Comparison of ENCODE assay signal across 1 cellular context in the genomic region with DNA sequence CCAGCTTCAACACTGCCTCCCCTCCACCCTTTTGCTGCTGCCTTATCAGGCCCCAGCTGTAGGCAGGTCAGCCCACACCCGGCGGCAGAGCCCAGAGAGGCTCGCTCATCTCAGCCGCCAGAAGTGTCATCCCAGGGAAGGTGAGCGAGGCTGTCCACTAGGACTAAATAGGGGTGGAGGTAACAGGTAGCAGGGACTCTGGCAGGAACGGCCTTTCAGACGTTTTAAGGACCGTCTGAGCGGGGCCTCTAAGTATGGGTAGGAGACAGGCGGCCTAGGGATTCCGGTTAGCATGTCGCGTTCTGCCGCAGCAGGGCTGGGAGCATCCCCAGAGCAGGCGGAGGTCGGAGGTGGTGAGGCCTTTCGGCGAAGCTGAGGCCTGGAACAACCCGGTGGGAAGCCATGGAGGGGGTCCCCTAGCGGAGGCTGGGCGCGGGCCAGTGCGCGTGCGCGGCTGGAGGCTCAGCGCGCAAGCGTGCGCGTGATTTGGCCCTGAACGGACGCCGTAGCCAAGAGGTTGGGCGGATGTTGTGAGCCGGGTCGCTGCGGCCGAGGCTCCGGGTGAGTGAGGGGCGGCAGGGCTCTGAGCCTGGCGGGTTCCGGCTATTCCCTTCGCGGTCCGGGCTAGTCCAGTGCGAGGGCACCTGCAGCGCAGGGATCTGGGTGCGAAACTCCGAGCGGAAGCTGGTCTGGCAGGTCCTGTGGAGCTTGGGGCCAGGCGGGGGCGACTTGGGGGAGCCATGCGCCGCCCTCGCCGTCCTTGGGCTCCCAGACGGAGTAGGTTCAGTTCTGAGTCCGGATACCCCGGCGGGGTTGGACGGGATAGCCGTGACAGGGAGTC.
A peak's percentile ranks its signal among the peaks of the same experiment; 100 is the strongest.
TF ChIP-seq lines count a peak whose summit lies in the region.

Gene MST1 (minus strand): TSS at position 429 of the 841 bp plus-strand sequence. CDS start 783 bp downstream, outside the sequence.
Gene RNF123 (plus strand): TSS at position 512 of the 841 bp plus-strand sequence. CDS start 1,609 bp downstream, outside the sequence.

TF ChIP-seq in HepG2, 621 proteins besides CTCF, POLR2A, EP300 and RAD21 (continued from another document and continues in another):
- TF ChIP-seq, protein P1, sequence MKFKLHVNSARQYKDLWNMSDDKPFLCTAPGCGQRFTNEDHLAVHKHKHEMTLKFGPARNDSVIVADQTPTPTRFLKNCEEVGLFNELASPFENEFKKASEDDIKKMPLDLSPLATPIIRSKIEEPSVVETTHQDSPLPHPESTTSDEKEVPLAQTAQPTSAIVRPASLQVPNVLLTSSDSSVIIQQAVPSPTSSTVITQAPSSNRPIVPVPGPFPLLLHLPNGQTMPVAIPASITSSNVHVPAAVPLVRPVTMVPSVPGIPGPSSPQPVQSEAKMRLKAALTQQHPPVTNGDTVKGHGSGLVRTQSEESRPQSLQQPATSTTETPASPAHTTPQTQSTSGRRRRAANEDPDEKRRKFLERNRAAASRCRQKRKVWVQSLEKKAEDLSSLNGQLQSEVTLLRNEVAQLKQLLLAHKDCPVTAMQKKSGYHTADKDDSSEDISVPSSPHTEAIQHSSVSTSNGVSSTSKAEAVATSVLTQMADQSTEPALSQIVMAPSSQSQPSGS (CRISPR knock-in tag; IDR thresholded peaks at IDR 0.05), result peak; percentile 52; the same call in 1 of the 2 replicates
- TF ChIP-seq ZNF282 (IDR thresholded peaks at IDR 0.05; ENCODE audit: partially characterized antibody), result no peak
- no peak for TF ChIP-seq ZNF354B (CRISPR knock-in tag; IDR thresholded peaks at IDR 0.05)
- TF ChIP-seq NFATC3 (CRISPR knock-in tag; IDR thresholded peaks at IDR 0.05), result no peak
- no peak; the same call in 1 of the 2 replicates for TF ChIP-seq NFE2L2 (IDR thresholded peaks at IDR 0.05; ENCODE audit: low read length)
- 0 out of 2 replicates have a peak, but pooled peaks have one; percentile 34 for TF ChIP-seq CREM (IDR thresholded peaks at IDR 0.05)
- TF ChIP-seq CREM (CRISPR knock-in tag; IDR thresholded peaks at IDR 0.05), result no peak
- TF ChIP-seq SMARCC2 (IDR thresholded peaks at IDR 0.05), result no peak
- peak; percentile 19; the same call in 1 of the 2 replicates for TF ChIP-seq CREB1 (IDR thresholded peaks at IDR 0.05)
- TF ChIP-seq CREB1 (CRISPR knock-in tag; IDR thresholded peaks at IDR 0.05), result no peak
- TF ChIP-seq ZNF546 (CRISPR knock-in tag; conservative IDR thresholded peaks at IDR 0.05), result 0 out of 2 replicates have a peak, but pooled peaks have one; percentile 55
- no peak for TF ChIP-seq HIVEP1 (CRISPR knock-in tag; IDR thresholded peaks at IDR 0.05)
- peak; percentile 56; the same call in 1 of the 2 replicates for TF ChIP-seq IRF2 (CRISPR knock-in tag; IDR thresholded peaks at IDR 0.05)
- TF ChIP-seq TFDP2 (CRISPR knock-in tag; IDR thresholded peaks at IDR 0.05), result peak; percentile 52
- peak; percentile 63 for TF ChIP-seq ZMYM4 (CRISPR knock-in tag; IDR thresholded peaks at IDR 0.05)
- TF ChIP-seq, protein P2, sequence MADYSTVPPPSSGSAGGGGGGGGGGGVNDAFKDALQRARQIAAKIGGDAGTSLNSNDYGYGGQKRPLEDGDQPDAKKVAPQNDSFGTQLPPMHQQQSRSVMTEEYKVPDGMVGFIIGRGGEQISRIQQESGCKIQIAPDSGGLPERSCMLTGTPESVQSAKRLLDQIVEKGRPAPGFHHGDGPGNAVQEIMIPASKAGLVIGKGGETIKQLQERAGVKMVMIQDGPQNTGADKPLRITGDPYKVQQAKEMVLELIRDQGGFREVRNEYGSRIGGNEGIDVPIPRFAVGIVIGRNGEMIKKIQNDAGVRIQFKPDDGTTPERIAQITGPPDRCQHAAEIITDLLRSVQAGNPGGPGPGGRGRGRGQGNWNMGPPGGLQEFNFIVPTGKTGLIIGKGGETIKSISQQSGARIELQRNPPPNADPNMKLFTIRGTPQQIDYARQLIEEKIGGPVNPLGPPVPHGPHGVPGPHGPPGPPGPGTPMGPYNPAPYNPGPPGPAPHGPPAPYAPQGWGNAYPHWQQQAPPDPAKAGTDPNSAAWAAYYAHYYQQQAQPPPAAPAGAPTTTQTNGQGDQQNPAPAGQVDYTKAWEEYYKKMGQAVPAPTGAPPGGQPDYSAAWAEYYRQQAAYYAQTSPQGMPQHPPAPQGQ (CRISPR knock-in tag; IDR thresholded peaks at IDR 0.05; ENCODE audit: borderline replicate concordance), result no peak
- peak; percentile 58 for TF ChIP-seq CBX1 (IDR thresholded peaks at IDR 0.05; ENCODE audit: low read depth)
- TF ChIP-seq PRDM4 (CRISPR knock-in tag; IDR thresholded peaks at IDR 0.05; ENCODE audit: borderline replicate concordance), result no peak
- TF ChIP-seq HOXA9 (CRISPR knock-in tag; IDR thresholded peaks at IDR 0.05; ENCODE audit: borderline replicate concordance), result no peak
- no peak for TF ChIP-seq ZNF263 (CRISPR knock-in tag; IDR thresholded peaks at IDR 0.05)
- TF ChIP-seq GZF1 (CRISPR knock-in tag; IDR thresholded peaks at IDR 0.05), result no peak
- TF ChIP-seq ZNF883 (CRISPR knock-in tag; IDR thresholded peaks at IDR 0.05; ENCODE audit: not compliant biosample characterization), result no peak
- no peak for TF ChIP-seq REL (CRISPR knock-in tag; conservative IDR thresholded peaks at IDR 0.05)
- TF ChIP-seq NFE2L1 (CRISPR knock-in tag; IDR thresholded peaks at IDR 0.05; ENCODE audit: borderline replicate concordance), result no peak
- no peak for TF ChIP-seq ISX (CRISPR knock-in tag; conservative IDR thresholded peaks at IDR 0.05)
- TF ChIP-seq GATAD1 (CRISPR knock-in tag; IDR thresholded peaks at IDR 0.05), result peak; percentile 97
- TF ChIP-seq ZNF224 (CRISPR knock-in tag; IDR thresholded peaks at IDR 0.05), result 0 out of 2 replicates have a peak, but pooled peaks have one; percentile 59
- no peak for TF ChIP-seq ZNF101 (CRISPR knock-in tag; IDR thresholded peaks at IDR 0.05; ENCODE audit: borderline replicate concordance, low read depth)
- TF ChIP-seq RARA (CRISPR knock-in tag; IDR thresholded peaks at IDR 0.05), result peak; percentile 43; the same call in 1 of the 2 replicates
- no peak for TF ChIP-seq TCF12 (IDR thresholded peaks at IDR 0.05)
- TF ChIP-seq TCF12 (CRISPR knock-in tag; IDR thresholded peaks at IDR 0.05), result no peak
- TF ChIP-seq ZNF264 (CRISPR knock-in tag; IDR thresholded peaks at IDR 0.05), result 0 out of 2 replicates have a peak, but pooled peaks have one; percentile 45
- TF ChIP-seq, protein P3, sequence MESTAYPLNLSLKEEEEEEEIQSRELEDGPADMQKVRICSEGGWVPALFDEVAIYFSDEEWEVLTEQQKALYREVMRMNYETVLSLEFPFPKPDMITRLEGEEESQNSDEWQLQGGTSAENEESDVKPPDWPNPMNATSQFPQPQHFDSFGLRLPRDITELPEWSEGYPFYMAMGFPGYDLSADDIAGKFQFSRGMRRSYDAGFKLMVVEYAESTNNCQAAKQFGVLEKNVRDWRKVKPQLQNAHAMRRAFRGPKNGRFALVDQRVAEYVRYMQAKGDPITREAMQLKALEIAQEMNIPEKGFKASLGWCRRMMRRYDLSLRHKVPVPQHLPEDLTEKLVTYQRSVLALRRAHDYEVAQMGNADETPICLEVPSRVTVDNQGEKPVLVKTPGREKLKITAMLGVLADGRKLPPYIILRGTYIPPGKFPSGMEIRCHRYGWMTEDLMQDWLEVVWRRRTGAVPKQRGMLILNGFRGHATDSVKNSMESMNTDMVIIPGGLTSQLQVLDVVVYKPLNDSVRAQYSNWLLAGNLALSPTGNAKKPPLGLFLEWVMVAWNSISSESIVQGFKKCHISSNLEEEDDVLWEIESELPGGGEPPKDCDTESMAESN (CRISPR knock-in tag; conservative IDR thresholded peaks at IDR 0.05), result peak; percentile 95
- no peak for TF ChIP-seq NAIF1 (CRISPR knock-in tag; IDR thresholded peaks at IDR 0.05; ENCODE audit: borderline replicate concordance)
- TF ChIP-seq HMG20A (CRISPR knock-in tag; IDR thresholded peaks at IDR 0.05; ENCODE audit: borderline replicate concordance), result no peak
- peak; percentile 28; the same call in 1 of the 2 replicates for TF ChIP-seq ZNF383 (CRISPR knock-in tag; IDR thresholded peaks at IDR 0.05; ENCODE audit: borderline replicate concordance)
- no peak for TF ChIP-seq CENPX (CRISPR knock-in tag; IDR thresholded peaks at IDR 0.05)
- peak; percentile 76 for TF ChIP-seq SAFB2 (CRISPR knock-in tag; IDR thresholded peaks at IDR 0.05; ENCODE audit: borderline replicate concordance, low read depth)
- TF ChIP-seq ZNF891 (CRISPR knock-in tag; IDR thresholded peaks at IDR 0.05), result no peak
- TF ChIP-seq ZNF468 (CRISPR knock-in tag; IDR thresholded peaks at IDR 0.05), result no peak
- TF ChIP-seq, protein P4, sequence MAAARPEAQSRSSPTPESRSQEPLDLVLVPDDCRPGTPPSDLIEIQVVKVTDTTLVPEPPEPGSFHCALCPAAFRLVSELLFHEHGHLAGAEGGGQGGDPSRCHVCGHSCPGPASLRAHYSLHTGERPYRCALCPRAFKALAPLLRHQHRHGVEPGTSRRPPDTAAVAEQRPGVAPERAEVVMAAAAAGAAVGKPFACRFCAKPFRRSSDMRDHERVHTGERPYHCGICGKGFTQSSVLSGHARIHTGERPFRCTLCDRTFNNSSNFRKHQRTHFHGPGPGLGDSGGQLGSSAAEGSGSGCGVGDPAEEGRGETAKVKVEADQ (CRISPR knock-in tag; IDR thresholded peaks at IDR 0.05; ENCODE audit: borderline replicate concordance), result no peak
- no peak for TF ChIP-seq RBAK (CRISPR knock-in tag; IDR thresholded peaks at IDR 0.05)
- peak; percentile 72; the same call in 1 of the 2 replicates for TF ChIP-seq TARDBP (CRISPR knock-in tag; IDR thresholded peaks at IDR 0.05)
- TF ChIP-seq ZNF296 (CRISPR knock-in tag; conservative IDR thresholded peaks at IDR 0.05), result no peak
- TF ChIP-seq SMYD3 (CRISPR knock-in tag; IDR thresholded peaks at IDR 0.05), result no peak
- TF ChIP-seq SRY (CRISPR knock-in tag; IDR thresholded peaks at IDR 0.05), result peak; percentile 52; the same call in 1 of the 2 replicates
- TF ChIP-seq ZNF710 (CRISPR knock-in tag; IDR thresholded peaks at IDR 0.05; ENCODE audit: borderline replicate concordance), result 0 out of 2 replicates have a peak, but pooled peaks have one; percentile 48
- TF ChIP-seq, protein P5, sequence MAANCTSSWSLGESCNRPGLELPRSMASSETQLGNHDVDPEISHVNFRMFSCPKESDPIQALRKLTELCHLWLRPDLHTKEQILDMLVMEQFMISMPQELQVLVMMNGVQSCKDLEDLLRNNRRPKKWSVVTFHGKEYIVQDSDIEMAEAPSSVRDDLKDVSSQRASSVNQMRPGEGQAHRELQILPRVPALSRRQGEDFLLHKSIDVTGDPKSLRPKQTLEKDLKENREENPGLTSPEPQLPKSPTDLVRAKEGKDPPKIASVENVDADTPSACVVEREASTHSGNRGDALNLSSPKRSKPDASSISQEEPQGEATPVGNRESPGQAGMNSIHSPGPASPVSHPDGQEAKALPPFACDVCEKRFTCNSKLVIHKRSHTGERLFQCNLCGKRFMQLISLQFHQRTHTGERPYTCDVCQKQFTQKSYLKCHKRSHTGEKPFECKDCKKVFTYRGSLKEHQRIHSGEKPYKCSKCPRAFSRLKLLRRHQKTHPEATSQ (CRISPR knock-in tag; IDR thresholded peaks at IDR 0.05; ENCODE audit: borderline replicate concordance), result no peak
- TF ChIP-seq SOX6 (IDR thresholded peaks at IDR 0.05), result no peak
- no peak; the same call in 1 of the 2 replicates for TF ChIP-seq SOX6 (CRISPR knock-in tag; IDR thresholded peaks at IDR 0.05)
